Comparison of ENCODE assay signal across 10 cellular contexts in genomic region chr2:111054791-111055627, GRCh38.
A peak's percentile ranks its signal among the peaks of the same experiment; 100 is the strongest.
DNase-seq lines count a peak whose midpoint lies in the region; ATAC-seq and TF ChIP-seq lines count a peak whose summit lies in the region.
"Had no signal": no experiment of that assay in that cellular context is flagged by ENCODE, and none has a peak within 500 bp of the region (broad histone marks: within the 10 kb centered on the region; RNA-seq: fewer than 3 reads in every experiment).

No MANE protein-coding gene starts in this region.

- CTCF ChIA-PET in activated CD8-positive, alpha-beta T cell treated with anti-CD3 and anti-CD28 coated beads for 36 hours (lab: Charles Lee), result interaction anchor here (1.0 to 1.8 kb wide), 7 partner anchors 12 to 243 kb away, joined by 3 to 5 read pairs (median 3); no protein-coding TSS in a partner anchor
- CTCF ChIA-PET in activated CD8-positive, alpha-beta T cell treated with anti-CD3 and anti-CD28 coated beads, Interleukin-2, amount 10 ng/mL, durations not matched to agents 7 days and 5 days (lab: Charles Lee), result interaction anchor here (0.6 to 1.0 kb wide), 2 partner anchors 107 to 243 kb away, joined by 3 read pairs; no protein-coding TSS in a partner anchor

- WGBS in transverse colon (ENCODE audit: low coverage in 1 of 2), 2 donors, result 63% methylated on average over 8 of the region's 8 CpGs; no CpG with 5 or more reads in 1 of the 2 donors

- no peak overlapping the region for H3K4me3 Mint-ChIP-seq in activated CD8-positive, alpha-beta T cell treated with anti-CD3 and anti-CD28 coated beads for 36 hours
- H3K4me3 Mint-ChIP-seq in activated CD8-positive, alpha-beta T cell treated with anti-CD3 and anti-CD28 coated beads, Interleukin-2, amount 10 ng/mL, durations not matched to agents 7 days and 5 days, result no peak overlapping the region
- peak overlapping the region; percentile 19 for H3K4me3 Mint-ChIP-seq in activated naive CD8-positive, alpha-beta T cell treated with anti-CD3 and anti-CD28 coated beads for 36 hours
- peak overlapping the region; percentile 38 to 62 for H3K4me3 Mint-ChIP-seq in stimulated activated naive B cell treated with anti-CD40 and anti-IgM and Interleukin-4, amounts not matched to agents 10 μg/mL and 1 μg/mL and 100 μg/mL, for 72 hours
- H3K4me3 Mint-ChIP-seq: mesothelial cell of epicardium had no signal

- H3K36me3 ChIP-seq in transverse colon, result no peaks in the 10 kb centered on the region

- intact Hi-C loops in activated CD8-positive, alpha-beta T cell treated with anti-CD3 and anti-CD28 coated beads for 36 hours (cut with micrococcal nuclease), result loop anchor here (5.0 kb wide), 1 partner anchor 198 kb away; no protein-coding TSS in a partner anchor
- intact Hi-C loops in transverse colon (cut with DNase I; ENCODE audit: low total_unique reads), result no loop called here

- TF ChIP-seq POLR2A in transverse colon (IDR thresholded peaks at IDR 0.05), result no peak

- DNase-seq in activated CD8-positive, alpha-beta T cell treated with anti-CD3 and anti-CD28 coated beads for 36 hours, result peak; percentile 89
- no peak for DNase-seq in activated CD8-positive, alpha-beta T cell treated with anti-CD3 and anti-CD28 coated beads, Interleukin-2, amount 10 ng/mL, durations not matched to agents 7 days and 5 days
- peak; percentile 78 for DNase-seq in activated naive CD8-positive, alpha-beta T cell treated with anti-CD3 and anti-CD28 coated beads for 36 hours
- DNase-seq in stimulated activated naive B cell treated with anti-CD40 and anti-IgM and Interleukin-4, amounts not matched to agents 10 μg/mL and 1 μg/mL and 100 μg/mL, for 72 hours, result peak; percentile 88
- no peak for DNase-seq in RKO (ENCODE audit: low spot score)
- DNase-seq in NCI-H526 (lab: John Stamatoyannopoulos, UW), result no peak
- DNase-seq in transverse colon, result no peak
- DNase-seq: Caco-2 had no signal

- H3K27ac Mint-ChIP-seq in activated CD8-positive, alpha-beta T cell treated with anti-CD3 and anti-CD28 coated beads for 36 hours, result peak overlapping the region; percentile 41
- no peak overlapping the region for H3K27ac Mint-ChIP-seq in activated CD8-positive, alpha-beta T cell treated with anti-CD3 and anti-CD28 coated beads, Interleukin-2, amount 10 ng/mL, durations not matched to agents 7 days and 5 days
- no peak overlapping the region for H3K27ac Mint-ChIP-seq in activated naive CD8-positive, alpha-beta T cell treated with anti-CD3 and anti-CD28 coated beads for 36 hours
- peak overlapping the region; percentile 92 for H3K27ac Mint-ChIP-seq in stimulated activated naive B cell treated with anti-CD40 and anti-IgM and Interleukin-4, amounts not matched to agents 10 μg/mL and 1 μg/mL and 100 μg/mL, for 72 hours
- H3K27ac Mint-ChIP-seq: mesothelial cell of epicardium had no signal

- peaks cover 4% of the 10 kb centered on the region for H3K9me3 Mint-ChIP-seq in activated CD8-positive, alpha-beta T cell treated with anti-CD3 and anti-CD28 coated beads for 36 hours
- no peaks in the 10 kb centered on the region for H3K9me3 Mint-ChIP-seq in activated CD8-positive, alpha-beta T cell treated with anti-CD3 and anti-CD28 coated beads, Interleukin-2, amount 10 ng/mL, durations not matched to agents 7 days and 5 days (ENCODE audit: insufficient read depth)
- H3K9me3 Mint-ChIP-seq in activated naive CD8-positive, alpha-beta T cell treated with anti-CD3 and anti-CD28 coated beads for 36 hours, result peaks cover 6% of the 10 kb centered on the region
- peaks cover 1 to 3% of the 10 kb centered on the region in 2 donors for H3K9me3 Mint-ChIP-seq in stimulated activated naive B cell treated with anti-CD40 and anti-IgM and Interleukin-4, amounts not matched to agents 10 μg/mL and 1 μg/mL and 100 μg/mL, for 72 hours
- H3K9me3 Mint-ChIP-seq: mesothelial cell of epicardium had no signal

- ATAC-seq in activated CD8-positive, alpha-beta T cell treated with anti-CD3 and anti-CD28 coated beads for 36 hours, result peak; percentile 90
- no peak for ATAC-seq in activated CD8-positive, alpha-beta T cell treated with anti-CD3 and anti-CD28 coated beads, Interleukin-2, amount 10 ng/mL, durations not matched to agents 7 days and 5 days
- ATAC-seq in HG02981 (IDR thresholded peaks at IDR 0.05; ENCODE audit: unreplicated experiment), result peak; percentile 66
- ATAC-seq in stimulated activated naive B cell treated with anti-CD40 and anti-IgM and Interleukin-4, amounts not matched to agents 10 μg/mL and 1 μg/mL and 100 μg/mL, for 72 hours (replicated peaks), result peak; percentile 81 to 85

- TF ChIP-seq EP300 in transverse colon (IDR thresholded peaks at IDR 0.05; ENCODE audit: low read depth), result no peak

- POLR2A ChIA-PET in activated CD8-positive, alpha-beta T cell treated with anti-CD3 and anti-CD28 coated beads for 36 hours (lab: Charles Lee), result interaction anchor here (0.9 to 1.2 kb wide), 2 partner anchors 11 to 194 kb away, joined by 4 read pairs; no protein-coding TSS in a partner anchor
- POLR2A ChIA-PET in activated CD8-positive, alpha-beta T cell treated with anti-CD3 and anti-CD28 coated beads, Interleukin-2, amount 10 ng/mL, durations not matched to agents 7 days and 5 days (lab: Charles Lee), result interaction anchor here (0.6 kb wide), 1 partner anchor 616 kb away, joined by 3 read pairs; no protein-coding TSS in a partner anchor

- peaks cover 13% of the 10 kb centered on the region for H3K27me3 Mint-ChIP-seq in activated CD8-positive, alpha-beta T cell treated with anti-CD3 and anti-CD28 coated beads for 36 hours
- H3K27me3 Mint-ChIP-seq in activated CD8-positive, alpha-beta T cell treated with anti-CD3 and anti-CD28 coated beads, Interleukin-2, amount 10 ng/mL, durations not matched to agents 7 days and 5 days (ENCODE audit: low read depth), result peaks cover 4% of the 10 kb centered on the region
- H3K27me3 Mint-ChIP-seq in activated naive CD8-positive, alpha-beta T cell treated with anti-CD3 and anti-CD28 coated beads for 36 hours, result peaks cover 28% of the 10 kb centered on the region
- no peaks in the 10 kb centered on the region for H3K27me3 Mint-ChIP-seq in stimulated activated naive B cell treated with anti-CD40 and anti-IgM and Interleukin-4, amounts not matched to agents 10 μg/mL and 1 μg/mL and 100 μg/mL, for 72 hours

- peaks cover 5% of the 10 kb centered on the region for H3K36me3 Mint-ChIP-seq in activated CD8-positive, alpha-beta T cell treated with anti-CD3 and anti-CD28 coated beads for 36 hours (ENCODE audit: low read depth)
- no peaks in the 10 kb centered on the region for H3K36me3 Mint-ChIP-seq in activated CD8-positive, alpha-beta T cell treated with anti-CD3 and anti-CD28 coated beads, Interleukin-2, amount 10 ng/mL, durations not matched to agents 7 days and 5 days (ENCODE audit: low read depth)
- H3K36me3 Mint-ChIP-seq in activated naive CD8-positive, alpha-beta T cell treated with anti-CD3 and anti-CD28 coated beads for 36 hours, result peaks cover 3% of the 10 kb centered on the region
- H3K36me3 Mint-ChIP-seq in stimulated activated naive B cell treated with anti-CD40 and anti-IgM and Interleukin-4, amounts not matched to agents 10 μg/mL and 1 μg/mL and 100 μg/mL, for 72 hours, result peaks cover 4 to 7% of the 10 kb centered on the region in 2 donors
- H3K36me3 Mint-ChIP-seq: mesothelial cell of epicardium had no signal

- H3K27ac ChIP-seq in transverse colon, result no peak overlapping the region

- H3K4me3 ChIP-seq in transverse colon, result no peak overlapping the region

- in situ Hi-C loops in transverse colon (cut with MboI; ENCODE audit: low pct_ligation_motif_present in 1 of 4, low pct_unique_long_range_greater_than_20kb in 1 of 4, low sequenced_read_pairs in 3 of 4), result no loop called here

- peaks cover 3% of the 10 kb centered on the region for H3K27me3 ChIP-seq in transverse colon

- peaks cover 0 to 7% (median 2%) of the 10 kb centered on the region in 4 donors for H3K4me1 ChIP-seq in transverse colon

- H3K9me3 ChIP-seq in transverse colon, result no peaks in the 10 kb centered on the region
- H3K9me3 ChIP-seq: Caco-2 had no signal

- H3K4me1 Mint-ChIP-seq in activated CD8-positive, alpha-beta T cell treated with anti-CD3 and anti-CD28 coated beads for 36 hours (ENCODE audit: low read depth), result peaks cover 40% of the 10 kb centered on the region
- H3K4me1 Mint-ChIP-seq in activated CD8-positive, alpha-beta T cell treated with anti-CD3 and anti-CD28 coated beads, Interleukin-2, amount 10 ng/mL, durations not matched to agents 7 days and 5 days (ENCODE audit: low read depth), result peaks cover 27% of the 10 kb centered on the region
- peaks cover 44% of the 10 kb centered on the region for H3K4me1 Mint-ChIP-seq in activated naive CD8-positive, alpha-beta T cell treated with anti-CD3 and anti-CD28 coated beads for 36 hours
- H3K4me1 Mint-ChIP-seq in stimulated activated naive B cell treated with anti-CD40 and anti-IgM and Interleukin-4, amounts not matched to agents 10 μg/mL and 1 μg/mL and 100 μg/mL, for 72 hours, result peaks cover 65 to 93% of the 10 kb centered on the region in 2 donors

- TF ChIP-seq CTCF in activated CD8-positive, alpha-beta T cell treated with anti-CD3 and anti-CD28 coated beads for 36 hours (IDR thresholded peaks at IDR 0.05), result no peak
- TF ChIP-seq CTCF in transverse colon (IDR thresholded peaks at IDR 0.05), result no peak

Comparison
In these comparisons a context has a peak if more than half of its experiments do, and no peak if none do; other contexts are left out.
1. DNase-seq: peak in activated CD8-positive, alpha-beta T cell treated with anti-CD3 and anti-CD28 coated beads for 36 hours (single experiment), activated naive CD8-positive, alpha-beta T cell treated with anti-CD3 and anti-CD28 coated beads for 36 hours (single experiment) and stimulated activated naive B cell treated with anti-CD40 and anti-IgM and Interleukin-4, amounts not matched to agents 10 μg/mL and 1 μg/mL and 100 μg/mL, for 72 hours (single experiment); none in activated CD8-positive, alpha-beta T cell treated with anti-CD3 and anti-CD28 coated beads, Interleukin-2, amount 10 ng/mL, durations not matched to agents 7 days and 5 days (single experiment), RKO (single experiment), NCI-H526 (0 of 2) and transverse colon (single experiment).
2. H3K27ac Mint-ChIP-seq: peak in activated CD8-positive, alpha-beta T cell treated with anti-CD3 and anti-CD28 coated beads for 36 hours (single experiment) and stimulated activated naive B cell treated with anti-CD40 and anti-IgM and Interleukin-4, amounts not matched to agents 10 μg/mL and 1 μg/mL and 100 μg/mL, for 72 hours (single experiment); none in activated CD8-positive, alpha-beta T cell treated with anti-CD3 and anti-CD28 coated beads, Interleukin-2, amount 10 ng/mL, durations not matched to agents 7 days and 5 days (single experiment) and activated naive CD8-positive, alpha-beta T cell treated with anti-CD3 and anti-CD28 coated beads for 36 hours (single experiment).
3. H3K4me3 Mint-ChIP-seq: peak in activated naive CD8-positive, alpha-beta T cell treated with anti-CD3 and anti-CD28 coated beads for 36 hours (single experiment) and stimulated activated naive B cell treated with anti-CD40 and anti-IgM and Interleukin-4, amounts not matched to agents 10 μg/mL and 1 μg/mL and 100 μg/mL, for 72 hours (2 of 2); none in activated CD8-positive, alpha-beta T cell treated with anti-CD3 and anti-CD28 coated beads for 36 hours (single experiment) and activated CD8-positive, alpha-beta T cell treated with anti-CD3 and anti-CD28 coated beads, Interleukin-2, amount 10 ng/mL, durations not matched to agents 7 days and 5 days (single experiment).